19 cellular contexts compared by ENCODE assay signal in genomic region chr19:8399681-8400188, GRCh38. TPM values are rescaled to one million over a fixed set of nuclear protein-coding genes. Genes with fewer than 3 reads are reported as not detected.
DNase-seq lines count a peak whose midpoint lies in the region; ATAC-seq, FAIRE-seq and TF ChIP-seq lines count a peak whose summit lies in the region.
"Had no signal": no experiment of that assay in that cellular context is flagged by ENCODE, and none has a peak within 500 bp of the region (broad histone marks: within the 10 kb centered on the region; RNA-seq: fewer than 3 reads in every experiment).

No MANE protein-coding gene starts in this region.

- TF ChIP-seq EP300 in H1 (IDR thresholded peaks at IDR 0.05; ENCODE audit: borderline replicate concordance in 1 of 2, low read depth in 2 of 2, low read length in 2 of 2): no peak

- H3K27ac ChIP-seq in H1 (ENCODE audit: low read depth, low read length) (no peak overlapping the region), trophoblast cell (ENCODE audit: low read depth, low read length) (no peak overlapping the region)
- H3K27ac ChIP-seq: Peyer's patch had no signal

- no peak overlapping the region for H4K91ac ChIP-seq in H1 (replicated peaks; ENCODE audit: insufficient read length, low read length)
- H4K91ac ChIP-seq in trophoblast cell (ENCODE audit: low read depth, low read length): no peak overlapping the region

- no peak for TF ChIP-seq RAD21 in H1 (IDR thresholded peaks at IDR 0.05 in 1 of 2, conservative IDR thresholded peaks at IDR 0.05 in 1 of 2; ENCODE audit: low read depth in 2 of 2, low read length in 2 of 2)

- H3K27me3 ChIP-seq in H1 (replicated peaks in 1 of 4; ENCODE audit: control insufficient read depth in 3 of 4, extremely low read depth in 1 of 4, insufficient read depth in 3 of 4, low read length in 3 of 4) (no peaks in the 10 kb centered on the region), trophoblast cell (ENCODE audit: insufficient read depth, low read length) (no peaks in the 10 kb centered on the region)
- H3K27me3 ChIP-seq: BE2C, Peyer's patch had no signal

- POLR2A ChIA-PET in H1 (lab: Charles Lee; ENCODE audit: partially characterized antibody): interaction anchor here (1.2 to 3.0 kb wide), 3 partner anchors 8 to 49 kb away, joined by 3 to 9 read pairs (median 3); no protein-coding TSS in a partner anchor

- H2AFZ ChIP-seq in H1 (ENCODE audit: low read length): no peak overlapping the region
- no peak overlapping the region for H2AFZ ChIP-seq in trophoblast cell (ENCODE audit: insufficient read depth, low read length, poor library complexity)

- H2BK20ac ChIP-seq in H1 (ENCODE audit: low read length): no peak overlapping the region

- H3K79me2 ChIP-seq in H1 (ENCODE audit: control insufficient read depth in 1 of 2, insufficient read depth in 2 of 2, low read length in 2 of 2) (peaks cover 0 to 37% of the 10 kb centered on the region in 2 experiments; a peak in 1 of 4 replicates), trophoblast cell (ENCODE audit: control insufficient read depth, insufficient read depth, low read length, poor library complexity) (peaks cover 9% of the 10 kb centered on the region)

- no peaks in the 10 kb centered on the region for H3K23me2 ChIP-seq in H1 (ENCODE audit: low read depth, low read length)

- CTCF ChIA-PET in H1 (lab: Charles Lee; ENCODE audit: partially characterized antibody): interaction anchor here (1.6 kb wide), 1 partner anchor 46 kb away, joined by 7 read pairs; no protein-coding TSS in a partner anchor

- ATAC-seq in GM21723 (IDR thresholded peaks at IDR 0.05; ENCODE audit: unreplicated experiment): no peak
- no peak for ATAC-seq in HG03342 (IDR thresholded peaks at IDR 0.05; ENCODE audit: unreplicated experiment)

- TF ChIP-seq CTCF in H1 (IDR thresholded peaks at IDR 0.05; ENCODE audit: control extremely low read depth in 1 of 3, insufficient read depth in 1 of 3, low read depth in 1 of 3, low read length in 3 of 3): no peak

- TF ChIP-seq POLR2A in H1 (IDR thresholded peaks at IDR 0.05; ENCODE audit: control extremely low read depth in 1 of 2, low read depth in 2 of 2, low read length in 2 of 2): no peak

- H3K23ac ChIP-seq in H1 (ENCODE audit: insufficient read length) (no peak overlapping the region), trophoblast cell (ENCODE audit: low read length) (no peak overlapping the region)

- 98% methylated on average over 28 of the region's 34 CpGs; no CpG with 5 or more reads in 1 of the 2 experiments for WGBS in H1 (ENCODE audit: extremely low coverage in 1 of 2, insufficient coverage in 1 of 2, insufficient read length in 1 of 2, insufficient replicate concordance in 2 of 2, low coverage in 1 of 2, low lambda C conversion rate in 2 of 2, missing lambda C conversion rate in 1 of 2), 2 experiments
- no CpG with 5 or more reads among the region's 34 CpGs for WGBS in trophoblast cell (ENCODE audit: extremely low coverage, insufficient coverage, insufficient read length)

- no peak overlapping the region for H2BK120ac ChIP-seq in H1 (replicated peaks; ENCODE audit: low read depth, low read length)
- H2BK120ac ChIP-seq in trophoblast cell (ENCODE audit: insufficient read depth, low read length, poor library complexity): no peak overlapping the region

- peaks cover 8 to 38% of the 10 kb centered on the region in 2 experiments for H4K20me1 ChIP-seq in H1 (replicated peaks in 1 of 2; ENCODE audit: control insufficient read depth in 1 of 2, insufficient read depth in 2 of 2, low read length in 2 of 2)

- peaks cover 24% of the 10 kb centered on the region for H3K79me1 ChIP-seq in H1 (ENCODE audit: low read depth, low read length)
- peaks cover 3% of the 10 kb centered on the region for H3K79me1 ChIP-seq in trophoblast cell (ENCODE audit: low read length)

- H4K12ac ChIP-seq in trophoblast cell (ENCODE audit: low read depth, low read length): no peak overlapping the region

- H4K8ac ChIP-seq in H1 (ENCODE audit: extremely low read depth, insufficient read depth, low read length): no peak overlapping the region; the same call in 1 of the 2 replicates
- H4K8ac ChIP-seq in trophoblast cell (ENCODE audit: low read depth, low read length): no peak overlapping the region

- H2BK5ac ChIP-seq in H1 (ENCODE audit: low read depth, low read length) (no peak overlapping the region), trophoblast cell (ENCODE audit: low read depth, low read length, poor library complexity) (no peak overlapping the region)

- no peak overlapping the region for H4K5ac ChIP-seq in H1 (ENCODE audit: insufficient read length, low read depth, low read length)

- no peak overlapping the region for H3K4ac ChIP-seq in H1 (replicated peaks; ENCODE audit: insufficient read length, low read depth, low read length)
- H3K4ac ChIP-seq in trophoblast cell (ENCODE audit: low read depth, low read length): peak overlapping the region; percentile 28

- no peaks in the 10 kb centered on the region for H3K9me3 ChIP-seq in H1 (ENCODE audit: insufficient read depth in 2 of 2, low read depth in 1 of 2, low read length in 1 of 2)
- peaks cover 3% of the 10 kb centered on the region for H3K9me3 ChIP-seq in trophoblast cell (ENCODE audit: insufficient read depth, low read depth, low read length)
- H3K9me3 ChIP-seq: BE2C, HAP-1, Peyer's patch had no signal

- H3K4me2 ChIP-seq in H1 (ENCODE audit: insufficient read depth in 1 of 2, low read depth in 2 of 2, low read length in 2 of 2) (no peak overlapping the region), trophoblast cell (ENCODE audit: low read length) (no peak overlapping the region)

- H3K9ac ChIP-seq in H1 (replicated peaks in 1 of 4; ENCODE audit: extremely low read depth in 1 of 4, low read depth in 3 of 4, low read length in 3 of 4) (no peak overlapping the region), trophoblast cell (ENCODE audit: low read length) (no peak overlapping the region)

- H3K4me1 ChIP-seq in H1 (replicated peaks in 1 of 4; ENCODE audit: control insufficient read depth in 3 of 4, insufficient read depth in 4 of 4, low read length in 3 of 4) (no peaks in the 10 kb centered on the region; a peak in 3 of 7 replicates), trophoblast cell (ENCODE audit: control insufficient read depth in 1 of 2, insufficient read depth in 2 of 2, low read length in 2 of 2) (peaks cover 18 to 20% of the 10 kb centered on the region in 2 experiments)
- H3K4me1 ChIP-seq: HAP-1 had no signal

- H2AK5ac ChIP-seq in H1 (ENCODE audit: low read depth, low read length) (no peak overlapping the region), trophoblast cell (ENCODE audit: low read length) (no peak overlapping the region)

- DNase-seq in HTR-8/SVneo (ENCODE audit: insufficient read length, low spot score): no peak
- DNase-seq in H1 (ENCODE audit: low read depth in 1 of 2, low spot score in 2 of 2): no peak
- no peak for DNase-seq in trophoblast cell
- DNase-seq: BE2C; CD4-positive, CD25-positive, alpha-beta regulatory T cell; DMS79; Kasumi-1; NCI-H1694 treated with DMSO at 0.1 percent for 48 hours; NCI-H2081 treated with DMSO at 0.1 percent for 48 hours; NCI-H2171 treated with DMSO at 0.1 percent for 48 hours; NCI-H524 treated with DMSO at 0.1 percent for 48 hours; NCI-H82; Peyer's patch; Right ventricle myocardium superior; SW 1271 had no signal

- peaks cover 0 to 14% (median 10%) of the 10 kb centered on the region in 4 experiments; a peak in 6 of 8 replicates for H3K36me3 ChIP-seq in H1 (ENCODE audit: control insufficient read depth in 2 of 4, insufficient read depth in 4 of 4, low read length in 3 of 4)
- peaks cover 42 to 46% of the 10 kb centered on the region in 2 experiments for H3K36me3 ChIP-seq in trophoblast cell (ENCODE audit: control insufficient read depth in 1 of 2, insufficient read depth in 2 of 2, low read length in 2 of 2)

- no peak overlapping the region for H2BK15ac ChIP-seq in H1 (ENCODE audit: low read length)

- no peak overlapping the region for H3K4me3 ChIP-seq in H1 (ENCODE audit: extremely low read depth in 1 of 4, insufficient read depth in 2 of 4, low read depth in 3 of 4, low read length in 4 of 4)
- H3K4me3 ChIP-seq in trophoblast cell (ENCODE audit: low read depth, low read length): no peak overlapping the region
- H3K4me3 ChIP-seq: HAP-1, Peyer's patch had no signal

- no peak overlapping the region for H3K56ac ChIP-seq in H1 (replicated peaks; ENCODE audit: insufficient read length, low read depth, low read length)

- FAIRE-seq in HTR-8/SVneo (lab: Jason Lieb, UNC) (peak; percentile 48), H1 (lab: Jason Lieb, UNC) (no peak)

- H2BK12ac ChIP-seq in H1 (ENCODE audit: low read depth, low read length) (0 out of 2 replicates have a peak overlapping the region, but pooled peaks have one; percentile 39), trophoblast cell (ENCODE audit: low read length) (no peak overlapping the region)

- H3K18ac ChIP-seq in H1 (ENCODE audit: extremely low read depth, low read length) (no peak overlapping the region), trophoblast cell (ENCODE audit: low read length) (peak overlapping the region; percentile 54)

- no peak overlapping the region for H3K14ac ChIP-seq in H1 (ENCODE audit: insufficient read length)
- H3K14ac ChIP-seq in trophoblast cell (ENCODE audit: low read length): no peak overlapping the region

RNA-seq across cellular contexts. Expression of gene RAB11B, which starts 9.6 kb away (rescaled TPM):
- 85.8 and 90.2 TPM in 2 replicates for total RNA-seq in H1 (2021; fragmentation: NEBNext Ultra II Directional; extraction: Animal tissue kit (Norgen Biotek cat#: 25700))
- 50.2 and 87.6 TPM in 2 replicates for polyA plus RNA-seq in H1 (2011; rRNA removed)
- 66.3 TPM for polyA plus RNA-seq in H1 (2011; cell fraction: cytosol; rRNA removed)
- 142 TPM for polyA plus RNA-seq in H1 (2011; cell fraction: nucleus; rRNA removed)
- 99.9 to 136 TPM (median 123 TPM) in 4 replicates for polyA plus RNA-seq in H1 (2012, experiment 1 of 2)
- 83.6 TPM for polyA plus RNA-seq in H1 (2012, experiment 2 of 2)
- polyA plus RNA-seq in H1 (2013, experiment 1 of 2): 70.9 TPM
- polyA plus RNA-seq in H1 (2013, experiment 2 of 2): 71.1 TPM
- polyA minus RNA-seq in H1 (2011; rRNA and poly(A)+ RNA removed): 34.8 and 71.2 TPM in 2 replicates
- polyA minus RNA-seq in H1 (2011; cell fraction: cytosol; rRNA and poly(A)+ RNA removed): 68.0 TPM
- 56.6 TPM for polyA minus RNA-seq in H1 (2011; cell fraction: nucleus; rRNA and poly(A)+ RNA removed)
- polyA plus RNA-seq in trophoblast cell (2013): 124 and 125 TPM in 2 replicates

RNA-seq across cellular contexts. Expression of gene MARCHF2, which starts 13.4 kb away (rescaled TPM):
- 18.5 and 19.7 TPM in 2 replicates for total RNA-seq in H1 (2021; fragmentation: NEBNext Ultra II Directional; extraction: Animal tissue kit (Norgen Biotek cat#: 25700))
- 46.2 and 49.2 TPM in 2 replicates for polyA plus RNA-seq in H1 (2011; rRNA removed)
- polyA plus RNA-seq in H1 (2011; cell fraction: cytosol; rRNA removed): 29.6 TPM
- polyA plus RNA-seq in H1 (2011; cell fraction: nucleus; rRNA removed): 45.3 TPM
- polyA plus RNA-seq in H1 (2012, experiment 1 of 2): 15.8 to 27.5 TPM (median 23.1 TPM) in 4 replicates
- 24.2 TPM for polyA plus RNA-seq in H1 (2012, experiment 2 of 2)
- 20.2 TPM for polyA plus RNA-seq in H1 (2013, experiment 1 of 2)
- 22.7 TPM for polyA plus RNA-seq in H1 (2013, experiment 2 of 2)
- 9.8 and 10.3 TPM in 2 replicates for polyA minus RNA-seq in H1 (2011; rRNA and poly(A)+ RNA removed)
- polyA minus RNA-seq in H1 (2011; cell fraction: cytosol; rRNA and poly(A)+ RNA removed): 17.5 TPM
- 11.9 TPM for polyA minus RNA-seq in H1 (2011; cell fraction: nucleus; rRNA and poly(A)+ RNA removed)
- 22.2 and 22.7 TPM in 2 replicates for polyA plus RNA-seq in trophoblast cell (2013)

RNA-seq across cellular contexts. Expression of gene ANGPTL4, which starts 35.8 kb away (rescaled TPM):
- total RNA-seq in H1 (2021; fragmentation: NEBNext Ultra II Directional; extraction: Animal tissue kit (Norgen Biotek cat#: 25700)): 1.8 and 2.3 TPM in 2 replicates
- 5.1 and 6.5 TPM in 2 replicates for polyA plus RNA-seq in H1 (2011; rRNA removed)
- polyA plus RNA-seq in H1 (2011; cell fraction: cytosol; rRNA removed): 3.7 TPM
- 6.2 TPM for polyA plus RNA-seq in H1 (2011; cell fraction: nucleus; rRNA removed)
- 2.0 to 4.6 TPM (median 3.8 TPM) in 4 replicates for polyA plus RNA-seq in H1 (2012, experiment 1 of 2)
- polyA plus RNA-seq in H1 (2012, experiment 2 of 2): 3.5 TPM
- polyA plus RNA-seq in H1 (2013, experiment 1 of 2): 2.8 TPM
- 2.3 TPM for polyA plus RNA-seq in H1 (2013, experiment 2 of 2)
- 0.69 and 1.4 TPM in 2 replicates for polyA minus RNA-seq in H1 (2011; rRNA and poly(A)+ RNA removed)
- polyA minus RNA-seq in H1 (2011; cell fraction: cytosol; rRNA and poly(A)+ RNA removed): 1.5 TPM
- polyA minus RNA-seq in H1 (2011; cell fraction: nucleus; rRNA and poly(A)+ RNA removed): 6.7 TPM
- polyA plus RNA-seq in trophoblast cell (2013): 4.1 and 4.3 TPM in 2 replicates
- total RNA-seq: CD4-positive, CD25-positive, alpha-beta regulatory T cell; SK-MEL-5 had no signal
- polyA plus RNA-seq: CD4-positive, CD25-positive, alpha-beta regulatory T cell had no signal

RNA-seq across cellular contexts. Expression of gene HNRNPM, which starts 45.0 kb away (rescaled TPM):
- total RNA-seq in H1 (2021; fragmentation: NEBNext Ultra II Directional; extraction: Animal tissue kit (Norgen Biotek cat#: 25700)): 448 and 474 TPM in 2 replicates
- polyA plus RNA-seq in H1 (2011; rRNA removed): 375 and 545 TPM in 2 replicates
- polyA plus RNA-seq in H1 (2011; cell fraction: cytosol; rRNA removed): 450 TPM
- polyA plus RNA-seq in H1 (2011; cell fraction: nucleus; rRNA removed): 336 TPM
- 448 to 587 TPM (median 510 TPM) in 4 replicates for polyA plus RNA-seq in H1 (2012, experiment 1 of 2)
- 158 TPM for polyA plus RNA-seq in H1 (2012, experiment 2 of 2)
- polyA plus RNA-seq in H1 (2013, experiment 1 of 2): 203 TPM
- 197 TPM for polyA plus RNA-seq in H1 (2013, experiment 2 of 2)
- polyA minus RNA-seq in H1 (2011; rRNA and poly(A)+ RNA removed): 127 and 140 TPM in 2 replicates
- polyA minus RNA-seq in H1 (2011; cell fraction: cytosol; rRNA and poly(A)+ RNA removed): 226 TPM
- 170 TPM for polyA minus RNA-seq in H1 (2011; cell fraction: nucleus; rRNA and poly(A)+ RNA removed)
- 145 and 148 TPM in 2 replicates for polyA plus RNA-seq in trophoblast cell (2013)

RNA-seq across cellular contexts. Expression of gene KANK3, which starts 56.7 kb away (rescaled TPM):
- 2.3 and 2.5 TPM in 2 replicates for total RNA-seq in H1 (2021; fragmentation: NEBNext Ultra II Directional; extraction: Animal tissue kit (Norgen Biotek cat#: 25700))
- polyA plus RNA-seq in H1 (2011; rRNA removed): 4.2 and 5.7 TPM in 2 replicates
- polyA plus RNA-seq in H1 (2011; cell fraction: cytosol; rRNA removed): 5.0 TPM
- 12.0 TPM for polyA plus RNA-seq in H1 (2011; cell fraction: nucleus; rRNA removed)
- 0.87 to 3.6 TPM (median 2.5 TPM) in 4 replicates for polyA plus RNA-seq in H1 (2012, experiment 1 of 2)
- polyA plus RNA-seq in H1 (2012, experiment 2 of 2): 2.3 TPM
- polyA plus RNA-seq in H1 (2013, experiment 1 of 2): 2.8 TPM
- polyA plus RNA-seq in H1 (2013, experiment 2 of 2): 2.4 TPM
- 1.3 and 1.8 TPM in 2 replicates for polyA minus RNA-seq in H1 (2011; rRNA and poly(A)+ RNA removed)
- polyA minus RNA-seq in H1 (2011; cell fraction: cytosol; rRNA and poly(A)+ RNA removed): 1.8 TPM
- 5.1 TPM for polyA minus RNA-seq in H1 (2011; cell fraction: nucleus; rRNA and poly(A)+ RNA removed)
- polyA plus RNA-seq in trophoblast cell (2013): 0.60 and 0.90 TPM in 2 replicates
